In genomic region chr17:56960596-56961538, GRCh38 we compare ENCODE assay signal across 1 cellular context.
TF ChIP-seq lines count a peak whose summit lies in the region.

Gene COIL (minus strand): TSS chr17:56961050. CDS start chr17:56961019, 31 bp downstream.

TF ChIP-seq in HepG2, 621 proteins besides CTCF, POLR2A, EP300 and RAD21 (continued from another document and continues in another):
- TF ChIP-seq ZNF362 (CRISPR knock-in tag; IDR thresholded peaks at IDR 0.05; ENCODE audit: borderline replicate concordance) (0 out of 2 replicates have a peak, but pooled peaks have one; percentile 50), GFI1 (CRISPR knock-in tag; IDR thresholded peaks at IDR 0.05; ENCODE audit: borderline replicate concordance) (peak; percentile 76), DNMT3B (CRISPR knock-in tag; conservative IDR thresholded peaks at IDR 0.05) (peak; percentile 73; the same call in 1 of the 2 replicates), ZBTB33 (CRISPR knock-in tag; IDR thresholded peaks at IDR 0.05) (peak; percentile 75; the same call in 1 of the 2 replicates), ISX (CRISPR knock-in tag; conservative IDR thresholded peaks at IDR 0.05) (0 out of 2 replicates have a peak, but pooled peaks have one; percentile 54), SIX1 (CRISPR knock-in tag; IDR thresholded peaks at IDR 0.05; ENCODE audit: borderline replicate concordance) (peak; percentile 41; the same call in 1 of the 2 replicates), SSRP1 (CRISPR knock-in tag; IDR thresholded peaks at IDR 0.05) (peak; percentile 78; the same call in 1 of the 2 replicates), GPN1 (CRISPR knock-in tag; IDR thresholded peaks at IDR 0.05; ENCODE audit: borderline replicate concordance) (no peak), TRAFD1 (CRISPR knock-in tag; IDR thresholded peaks at IDR 0.05; ENCODE audit: borderline replicate concordance) (no peak), ZNF776 (CRISPR knock-in tag; IDR thresholded peaks at IDR 0.05) (0 out of 2 replicates have a peak, but pooled peaks have one; percentile 20), TBL1XR1 (IDR thresholded peaks at IDR 0.05; ENCODE audit: borderline replicate concordance, low read length, partially characterized antibody) (no peak), U2AF1 (optimal IDR thresholded peaks at IDR 0.05; ENCODE audit: low read depth, low read length) (no peak), ZNF34 (CRISPR knock-in tag; IDR thresholded peaks at IDR 0.05; ENCODE audit: borderline replicate concordance) (peak; percentile 18; the same call in 1 of the 2 replicates), MAZ (IDR thresholded peaks at IDR 0.05; ENCODE audit: borderline replicate concordance, low read depth, low read length) (peak; percentile 100), MAZ (CRISPR knock-in tag; IDR thresholded peaks at IDR 0.05; ENCODE audit: low read depth) (peak; percentile 99), HMGXB4 (CRISPR knock-in tag; IDR thresholded peaks at IDR 0.05; ENCODE audit: borderline replicate concordance in 1 of 2, low read depth in 1 of 2) (peak; percentile 98), PBX3 (CRISPR knock-in tag; IDR thresholded peaks at IDR 0.05; ENCODE audit: borderline replicate concordance) (0 out of 2 replicates have a peak, but pooled peaks have one; percentile 39), ZNF274 (CRISPR knock-in tag; IDR thresholded peaks at IDR 0.05) (peak; percentile 91; the same call in 1 of the 2 replicates), PATZ1 (CRISPR knock-in tag; IDR thresholded peaks at IDR 0.05) (peak; percentile 99), ZNF737 (CRISPR knock-in tag; IDR thresholded peaks at IDR 0.05; ENCODE audit: borderline replicate concordance) (0 out of 2 replicates have a peak, but pooled peaks have one; percentile 62), PBX2 (CRISPR knock-in tag; IDR thresholded peaks at IDR 0.05) (no peak), DBP (CRISPR knock-in tag; IDR thresholded peaks at IDR 0.05; ENCODE audit: not compliant biosample characterization) (no peak), MXD1 (CRISPR knock-in tag; IDR thresholded peaks at IDR 0.05) (peak; percentile 76), HBP1 (CRISPR knock-in tag; IDR thresholded peaks at IDR 0.05; ENCODE audit: low read depth) (peak; percentile 77; the same call in 1 of the 2 replicates), ZNF772 (CRISPR knock-in tag; IDR thresholded peaks at IDR 0.05) (peak; percentile 98), BORCS8-MEF2B (CRISPR knock-in tag; IDR thresholded peaks at IDR 0.05) (peak; percentile 87), ZNF660 (CRISPR knock-in tag; IDR thresholded peaks at IDR 0.05; ENCODE audit: borderline replicate concordance, low read depth) (no peak), TOPORS (CRISPR knock-in tag; IDR thresholded peaks at IDR 0.05) (peak; percentile 70), HDAC2 (CRISPR knock-in tag; IDR thresholded peaks at IDR 0.05) (peak; percentile 68; the same call in 1 of the 2 replicates), SIN3A (IDR thresholded peaks at IDR 0.05; ENCODE audit: borderline replicate concordance, low read depth, low read length) (no peak), MXI1 (IDR thresholded peaks at IDR 0.05; ENCODE audit: borderline replicate concordance, low read depth, low read length) (peak; percentile 86; the same call in 1 of the 3 replicates), MZF1 (CRISPR knock-in tag; IDR thresholded peaks at IDR 0.05; ENCODE audit: borderline replicate concordance) (no peak), SRSF4 (IDR thresholded peaks at IDR 0.05; ENCODE audit: low read depth, low read length, poor library complexity, severe bottlenecking) (no peak), ZNF639 (CRISPR knock-in tag; conservative IDR thresholded peaks at IDR 0.05) (peak; percentile 87; the same call in 1 of the 2 replicates), ZNF18 (CRISPR knock-in tag; IDR thresholded peaks at IDR 0.05; ENCODE audit: insufficient replicate concordance) (no peak), ZNF350 (CRISPR knock-in tag; IDR thresholded peaks at IDR 0.05; ENCODE audit: borderline replicate concordance, low read depth) (peak; percentile 95), KDM5A (IDR thresholded peaks at IDR 0.05; ENCODE audit: borderline replicate concordance, low read length) (peak; percentile 86), SATB2 (CRISPR knock-in tag; IDR thresholded peaks at IDR 0.05) (no peak), SAFB2 (CRISPR knock-in tag; IDR thresholded peaks at IDR 0.05; ENCODE audit: borderline replicate concordance, low read depth) (0 out of 2 replicates have a peak, but pooled peaks have one; percentile 30), REXO4 (CRISPR knock-in tag; IDR thresholded peaks at IDR 0.05; ENCODE audit: borderline replicate concordance) (no peak), TAF1 (CRISPR knock-in tag; IDR thresholded peaks at IDR 0.05) (peak; percentile 89), ZNF570 (CRISPR knock-in tag; IDR thresholded peaks at IDR 0.05; ENCODE audit: borderline replicate concordance) (no peak)
